9 cellular contexts compared by ENCODE assay signal in the genomic region with DNA sequence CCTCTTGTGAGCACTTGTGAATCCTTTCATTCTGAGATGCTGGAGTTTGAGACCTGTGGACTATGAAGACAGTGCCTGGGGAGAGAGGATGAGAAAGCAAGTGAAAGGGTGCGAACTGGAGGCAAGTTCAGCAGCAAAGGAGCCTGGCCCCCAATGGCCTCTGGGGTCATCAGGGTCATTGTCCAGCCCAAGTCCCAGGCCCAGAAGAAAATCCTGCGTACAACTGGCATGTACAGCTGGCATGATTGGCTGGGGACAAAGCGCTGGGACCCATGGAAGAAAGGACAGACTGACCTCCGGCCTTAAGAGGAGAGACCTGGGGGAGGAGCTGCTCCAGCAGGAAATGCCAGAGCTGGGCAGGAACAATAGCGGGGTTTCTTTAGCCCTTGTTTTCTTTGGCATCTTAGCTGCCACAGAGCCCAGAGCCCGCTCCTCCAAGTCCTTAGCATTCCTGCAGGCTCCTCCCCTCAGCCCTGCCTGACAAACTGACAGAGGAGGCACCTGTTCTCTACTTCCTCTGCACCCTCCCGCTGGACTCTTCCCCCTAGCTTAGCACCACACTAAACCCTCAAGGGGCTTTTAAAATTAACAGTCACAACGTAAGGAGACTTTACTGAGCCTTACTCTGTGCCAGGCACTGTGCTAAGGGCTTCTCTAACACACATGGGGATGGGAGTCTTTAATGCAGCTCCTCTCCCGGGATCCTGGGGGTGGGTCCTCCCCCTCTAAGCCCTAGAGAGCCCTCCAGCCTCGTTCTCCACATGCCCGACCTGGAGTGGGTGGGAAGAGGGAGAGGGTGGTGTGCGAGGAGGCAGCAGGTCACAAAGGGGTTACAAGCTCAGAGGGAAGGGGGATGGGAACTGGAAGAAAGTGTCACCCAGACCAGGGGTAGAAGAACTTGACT. TPM values are rescaled to one million over a fixed set of nuclear protein-coding genes. Genes with fewer than 3 reads are reported as not detected.
A peak's percentile ranks its signal among the peaks of the same experiment; 100 is the strongest.
DNase-seq lines count a peak whose midpoint lies in the region; ATAC-seq, FAIRE-seq and TF ChIP-seq lines count a peak whose summit lies in the region.
"Had no signal": no experiment of that assay in that cellular context is flagged by ENCODE, and none has a peak within 500 bp of the region (broad histone marks: within the 10 kb centered on the region; RNA-seq: fewer than 3 reads in every experiment).

No MANE protein-coding gene starts in this region.

- peak in 3 of 4 donors; percentile 32 to 45 (median 34) for ATAC-seq in pancreas
- no peak for ATAC-seq in sciatic nerve

- H3K4me3 ChIP-seq in pancreas (no peak overlapping the region), right atrium auricular region (no peak overlapping the region)

- H3K27me3 ChIP-seq in pancreas: peaks cover 0 to 8% (median 0%) of the 10 kb centered on the region in 4 donors
- peaks cover 7% of the 10 kb centered on the region in 2 donors for H3K27me3 ChIP-seq in right atrium auricular region

- peaks cover 19% of the 10 kb centered on the region for H3K4me1 Mint-ChIP-seq in endothelial cell (ENCODE audit: unreplicated experiment)

- no peaks in the 10 kb centered on the region for H3K9me3 Mint-ChIP-seq in endothelial cell (ENCODE audit: unreplicated experiment)

- H3K27me3 Mint-ChIP-seq in endothelial cell (ENCODE audit: unreplicated experiment): peaks cover 24% of the 10 kb centered on the region

- WGBS in pancreas, 2 donors: 41 to 49% methylated on average over 12 of the region's 12 CpGs

- H3K4me1 ChIP-seq in pancreas (peaks cover 6 to 11% (median 6%) of the 10 kb centered on the region in 3 donors), right atrium auricular region (peaks cover 0 to 39% of the 10 kb centered on the region in 2 donors)

- H3K36me3 Mint-ChIP-seq in endothelial cell (ENCODE audit: low read depth, unreplicated experiment): peaks cover 7% of the 10 kb centered on the region

- no peak for TF ChIP-seq CTCF in endothelial cell (IDR thresholded peaks at IDR 0.05; ENCODE audit: unreplicated experiment)
- no peak for TF ChIP-seq CTCF in pancreas (IDR thresholded peaks at IDR 0.05)
- no peak for TF ChIP-seq CTCF in right atrium auricular region (IDR thresholded peaks at IDR 0.05)

- H3K27ac Mint-ChIP-seq in endothelial cell (ENCODE audit: unreplicated experiment): no peak overlapping the region

- H3K9me3 ChIP-seq in pancreas (no peaks in the 10 kb centered on the region), right atrium auricular region (no peaks in the 10 kb centered on the region)

- peak overlapping the region; percentile 82 for H3K4me3 Mint-ChIP-seq in endothelial cell (ENCODE audit: unreplicated experiment)

- peak overlapping the region in 2 of 4 donors; percentile 12 to 44 for H3K27ac ChIP-seq in pancreas
- H3K27ac ChIP-seq in right atrium auricular region: no peak overlapping the region

- intact Hi-C loops in pancreas (cut with DNase I) (no loop called here), sciatic nerve (cut with DNase I) (no loop called here), cardiac septum (cut with DNase I) (loop anchor here (10.0 kb wide), 1 partner anchor 185 kb away; no protein-coding TSS in a partner anchor)

- FAIRE-seq in pancreas (lab: Jason Lieb, UNC): no peak

- H3K36me3 ChIP-seq in pancreas (no peaks in the 10 kb centered on the region), right atrium auricular region (no peaks in the 10 kb centered on the region)

- peak; percentile 64 for DNase-seq in EH (ENCODE audit: low read depth)
- DNase-seq in NCI-H2196 (lab: John Stamatoyannopoulos, UW; ENCODE audit: unreplicated experiment): peak; percentile 33
- DNase-seq in endothelial cell (ENCODE audit: low spot score): peak; percentile 49
- DNase-seq in pancreas: peak in 2 of 6 donors; percentile 30 to 45
- DNase-seq in NCI-H1105 treated with DMSO at 0.1 percent for 48 hours (lab: John Stamatoyannopoulos, UW): no peak
- DNase-seq in sciatic nerve (ENCODE audit: low spot score): no peak
- no peak for DNase-seq in right atrium auricular region (ENCODE audit: low spot score)
- no peak for DNase-seq in cardiac septum (ENCODE audit: low spot score)
- DNase-seq: NCI-H2081 had no signal

RNA-seq across cellular contexts. Expression of a gene that starts 1.9 kb away (rescaled TPM):
- total RNA-seq in endothelial cell (ENCODE audit: unreplicated experiment) (0.26 TPM), pancreas (1 to 10 TPM in 2 of 6 donors, under 1 TPM in 4; 0.41 to 2.6 (median 0.91) TPM), sciatic nerve (0.71 TPM), right atrium auricular region (1 to 10 TPM in 1 of 2 donors, not detected in 1; 2.1 TPM), cardiac septum (not detected)
- polyA plus RNA-seq in pancreas: 1 to 10 TPM; 2.5 to 2.8 TPM

RNA-seq across cellular contexts. Expression of a gene that starts 9.3 kb away (rescaled TPM):
- total RNA-seq in endothelial cell (ENCODE audit: unreplicated experiment) (0.05 TPM), pancreas (under 1 TPM in 2 of 6 donors, not detected in 4; 0.06 to 0.12 TPM), sciatic nerve (not detected), right atrium auricular region (under 1 TPM in 1 of 2 donors, not detected in 1; 0.83 TPM), cardiac septum (not detected)
- polyA plus RNA-seq in pancreas: under 1 TPM in 1 of 2 donors, not detected in 1; 0.31 TPM

RNA-seq across cellular contexts. Expression of a gene that starts 12.9 kb away (rescaled TPM):
- not detected for total RNA-seq in endothelial cell (ENCODE audit: unreplicated experiment)
- under 1 TPM in 2 of 6 donors, not detected in 4; 0.06 to 0.09 TPM for total RNA-seq in pancreas
- polyA plus RNA-seq in pancreas: under 1 TPM; 0.19 to 0.31 TPM
- total RNA-seq in sciatic nerve: 0.27 TPM
- total RNA-seq in right atrium auricular region: under 1 TPM in 1 of 2 donors, not detected in 1; 0.08 TPM
- total RNA-seq in cardiac septum: not detected

RNA-seq across cellular contexts. Expression of a gene that starts 56.1 kb away (rescaled TPM):
- not detected for total RNA-seq in endothelial cell (ENCODE audit: unreplicated experiment)
- 1 to 10 TPM in 1 of 6 donors, under 1 TPM in 5; 0.14 to 2.1 (median 0.27) TPM for total RNA-seq in pancreas
- polyA plus RNA-seq in pancreas: 1 to 10 TPM in 1 of 2 donors, under 1 TPM in 1; 0.84 to 1.5 TPM
- 107 TPM for total RNA-seq in sciatic nerve
- 1 to 10 TPM; 4.6 to 9.8 TPM for total RNA-seq in right atrium auricular region
- total RNA-seq in cardiac septum: 1.7 TPM

Comparison
In these comparisons a context has a peak if more than half of its experiments do, and no peak if none do; other contexts are left out.
1. DNase-seq: peak in EH (single experiment), NCI-H2196 (single experiment) and endothelial cell (single experiment); none in NCI-H1105 treated with DMSO at 0.1 percent for 48 hours (single experiment), sciatic nerve (single experiment), right atrium auricular region (single experiment) and cardiac septum (single experiment).